8 cellular contexts compared by ENCODE assay signal in the genomic region with DNA sequence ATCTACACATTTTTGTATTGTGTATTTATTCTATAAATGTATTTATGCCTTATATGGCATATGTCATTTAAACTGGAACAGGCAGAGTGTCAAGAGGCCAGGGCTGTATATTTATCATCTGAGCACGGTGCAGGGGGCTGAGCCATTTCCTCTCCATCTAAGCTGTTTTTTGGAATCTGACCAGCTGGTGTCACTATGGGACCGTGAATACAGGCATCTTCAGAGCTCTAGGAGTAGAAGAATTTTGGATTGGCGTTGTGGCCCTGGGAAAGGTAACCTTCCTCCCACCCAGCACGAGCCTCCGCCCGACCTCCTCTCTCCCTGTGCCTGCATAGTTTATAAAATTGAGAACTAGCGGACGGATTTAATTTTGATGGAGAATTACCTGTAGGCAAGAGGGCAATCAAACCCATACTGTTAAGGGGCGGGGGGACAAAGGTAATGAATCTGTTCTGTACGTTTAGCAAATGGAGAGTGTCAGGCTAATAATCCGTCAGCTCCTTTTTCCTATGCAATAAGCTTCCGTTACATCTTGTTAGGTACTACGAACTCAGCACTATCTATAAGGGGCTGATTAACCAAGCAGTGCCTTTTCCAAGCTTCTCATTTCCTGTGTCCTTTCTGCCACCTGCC. TPM values are rescaled to one million over a fixed set of nuclear protein-coding genes. Genes with fewer than 3 reads are reported as not detected.
DNase-seq lines count a peak whose midpoint lies in the region; ATAC-seq and TF ChIP-seq lines count a peak whose summit lies in the region.

No MANE protein-coding gene starts in this region.

- no peaks in the 10 kb centered on the region for H3F3A ChIP-seq in GM23248 (ENCODE audit: insufficient read depth)

- H3K4me3 ChIP-seq in GM23248: no peak overlapping the region
- H3K4me3 ChIP-seq in SK-N-MC: no peak overlapping the region
- no peak overlapping the region for H3K4me3 ChIP-seq in body of pancreas
- H3K4me3 ChIP-seq in gastroesophageal sphincter: no peak overlapping the region

- H3K27ac ChIP-seq in GM23248 (no peak overlapping the region), SK-N-MC (peak overlapping the region; percentile 88), body of pancreas (no peak overlapping the region), gastroesophageal sphincter (no peak overlapping the region)

- WGBS in GM23248 (ENCODE audit: low coverage in 1 of 2, low lambda C conversion rate in 2 of 2, missing lambda C conversion rate in 2 of 2), 2 experiments: 11 to 14% methylated on average over 13 of the region's 13 CpGs
- 22 to 23% methylated on average over 13 of the region's 13 CpGs for WGBS in body of pancreas, 2 donors
- 2 to 17% methylated on average over 9 to 13 of the region's 13 CpGs for WGBS in gastroesophageal sphincter (ENCODE audit: low coverage in 1 of 2), 2 donors

- H3K4me1 ChIP-seq in GM23248 (ENCODE audit: insufficient read depth) (no peaks in the 10 kb centered on the region), body of pancreas (no peaks in the 10 kb centered on the region), gastroesophageal sphincter (no peaks in the 10 kb centered on the region)

- H3K79me2 ChIP-seq in GM23248 (ENCODE audit: insufficient read depth): no peaks in the 10 kb centered on the region

- H3K9ac ChIP-seq in GM23248 (no peak overlapping the region), SK-N-MC (ENCODE audit: insufficient read length) (peak overlapping the region; percentile 50)

- in situ Hi-C loops in GM23248 (cut with MboI): no loop called here

- no peaks in the 10 kb centered on the region for H3K9me2 ChIP-seq in GM23248 (ENCODE audit: insufficient read depth)

- H3K4me2 ChIP-seq in GM23248 (ENCODE audit: unreplicated experiment): no peak overlapping the region

- TF ChIP-seq CTCF in body of pancreas (IDR thresholded peaks at IDR 0.05) (peak; percentile 5 to 56 (median 44)), gastroesophageal sphincter (IDR thresholded peaks at IDR 0.05) (peak in 1 of 4 experiments; percentile 23)

- H3K36me3 ChIP-seq in GM23248 (ENCODE audit: low read depth) (no peaks in the 10 kb centered on the region), SK-N-MC (ENCODE audit: insufficient read depth, low read length) (no peaks in the 10 kb centered on the region), body of pancreas (replicated peaks in 1 of 2; ENCODE audit: insufficient read depth in 1 of 2, low read depth in 2 of 2) (no peaks in the 10 kb centered on the region), gastroesophageal sphincter (no peaks in the 10 kb centered on the region)

- intact Hi-C loops in body of pancreas (cut with DNase I): loop anchor here (10.0 kb wide), 1 partner anchor 83 kb away; no protein-coding TSS in a partner anchor

- H2AFZ ChIP-seq in GM23248: no peak overlapping the region

- peak; percentile 45 for ATAC-seq in body of pancreas
- no peak for ATAC-seq in gastroesophageal sphincter

- H4K20me1 ChIP-seq in GM23248 (ENCODE audit: insufficient read depth): no peaks in the 10 kb centered on the region

- TF ChIP-seq EP300 in gastroesophageal sphincter (IDR thresholded peaks at IDR 0.05): no peak

- H3K9me3 ChIP-seq in GM23248 (ENCODE audit: low read depth): no peaks in the 10 kb centered on the region
- no peaks in the 10 kb centered on the region for H3K9me3 ChIP-seq in SK-N-MC (ENCODE audit: low read depth, low read length)
- no peaks in the 10 kb centered on the region for H3K9me3 ChIP-seq in body of pancreas
- peaks cover 0 to 3% (median 0%) of the 10 kb centered on the region in 3 donors for H3K9me3 ChIP-seq in gastroesophageal sphincter

- H3K27me3 ChIP-seq in GM23248 (replicated peaks; ENCODE audit: insufficient read depth) (0 out of 2 replicates have a peak, but pooled peaks cover 4% of the 10 kb centered on the region), body of pancreas (no peaks in the 10 kb centered on the region), gastroesophageal sphincter (peaks cover 24% of the 10 kb centered on the region)

- DNase-seq in ELF-1 (ENCODE audit: low read depth, low spot score) (peak; percentile 74), GM23248 (peak; percentile 82), M059J (ENCODE audit: low read depth) (peak; percentile 75), SK-N-MC (ENCODE audit: low read depth, low spot score) (peak; percentile 70), body of pancreas (peak; percentile 33 to 50 (median 42)), islet precursor cell (peak; percentile 76)
- peak; percentile 46 for DNase-seq in stimulated activated CD4-positive, alpha-beta T cell treated with anti-CD3 and anti-CD28 coated beads, Interleukin-4, amount 100 ng/mL, for 24 hours

- TF ChIP-seq POLR2A in body of pancreas (IDR thresholded peaks at IDR 0.05) (no peak), gastroesophageal sphincter (IDR thresholded peaks at IDR 0.05) (no peak)

RNA-seq across cellular contexts. Expression of gene EEF1E1, which starts 29.0 kb away (rescaled TPM):
- total RNA-seq in GM23248 (2014; rRNA removed; shearing (Covaris generic)): 23.4 and 46.7 TPM in 2 replicates
- polyA plus RNA-seq in GM23248 (2016; fragmentation: Nextera tagmentation; extraction: Ambion mirVana): 59.5 and 61.3 TPM in 2 replicates
- 243 and 279 TPM in 2 replicates for total RNA-seq in M059J (2014; rRNA removed; shearing (Covaris generic))
- total RNA-seq in body of pancreas (10 to 100 TPM; 18.9 to 25.4 TPM), gastroesophageal sphincter (10 to 100 TPM; 20.5 to 47.9 (median 37.9) TPM)
